ENCODE assay signal across 28 cellular contexts in genomic region chr4:121988950-121989349, GRCh38.
"Had no signal": no experiment of that assay in that cellular context is flagged by ENCODE, and none has a peak within 500 bp of the region (broad histone marks: within the 10 kb centered on the region; RNA-seq: fewer than 3 reads in every experiment).

No MANE protein-coding gene starts in this region.

- H3K36me3 Mint-ChIP-seq: activated CD4-positive, alpha-beta memory T cell treated with anti-CD3 and anti-CD28 coated beads for 36 hours; activated CD8-positive, alpha-beta memory T cell treated with anti-CD3 and anti-CD28 coated beads, Interleukin-2, amount 10 ng/mL, durations not matched to agents 7 days and 5 days; activated naive CD4-positive, alpha-beta T cell treated with anti-CD3 and anti-CD28 coated beads, Interleukin-2, amount 10 ng/mL, durations not matched to agents 7 days and 5 days; activated naive CD4-positive, alpha-beta T cell treated with anti-CD3 and anti-CD28 coated beads, Interleukin-2, amount 50 U/mL, for 72 hours; activated naive CD8-positive, alpha-beta T cell treated with anti-CD3 and anti-CD28 coated beads, Interleukin-2, amount 10 ng/mL, durations not matched to agents 7 days and 5 days; brain had no signal

- H3K36me3 ChIP-seq: ascending aorta, breast epithelium, esophagus squamous epithelium, heart right ventricle had no signal

- ATAC-seq: activated CD4-positive, alpha-beta T cell treated with anti-CD3 and anti-CD28 coated beads for 36 hours; activated CD8-positive, alpha-beta memory T cell treated with anti-CD3 and anti-CD28 coated beads, Interleukin-2, amount 10 ng/mL, durations not matched to agents 7 days and 5 days; activated CD8-positive, alpha-beta T cell treated with anti-CD3 and anti-CD28 coated beads, Interleukin-2, amount 10 ng/mL, durations not matched to agents 7 days and 5 days; activated naive CD4-positive, alpha-beta T cell treated with anti-CD3 and anti-CD28 coated beads, Interleukin-2, amount 50 U/mL, for 72 hours; activated T-cell treated with anti-CD3 and anti-CD28 coated beads, Interleukin-2, amount 50 U/mL, for 72 hours; effector memory CD8-positive, alpha-beta T cell; heart right ventricle had no signal

- H3K27me3 Mint-ChIP-seq: brain had no signal

- H3K4me3 ChIP-seq: ascending aorta, breast epithelium, coronary artery, dorsolateral prefrontal cortex, esophagus squamous epithelium, heart right ventricle had no signal

- H3K27ac ChIP-seq: ascending aorta, breast epithelium, coronary artery, dorsolateral prefrontal cortex, esophagus squamous epithelium, heart right ventricle had no signal

- H3K9me3 Mint-ChIP-seq: activated CD4-positive, alpha-beta memory T cell treated with anti-CD3 and anti-CD28 coated beads for 36 hours; activated CD4-positive, alpha-beta T cell treated with anti-CD3 and anti-CD28 coated beads, Interleukin-2, amount 10 ng/mL, durations not matched to agents 24 days and 14 days; activated naive CD4-positive, alpha-beta T cell treated with anti-CD3 and anti-CD28 coated beads, Interleukin-2, amount 10 ng/mL, durations not matched to agents 7 days and 5 days; activated naive CD4-positive, alpha-beta T cell treated with anti-CD3 and anti-CD28 coated beads, Interleukin-2, amount 50 U/mL, for 72 hours; activated naive CD8-positive, alpha-beta T cell treated with anti-CD3 and anti-CD28 coated beads, Interleukin-2, amount 10 ng/mL, durations not matched to agents 7 days and 5 days; activated T-cell treated with anti-CD3 and anti-CD28 coated beads, Interleukin-2, amount 50 U/mL, for 72 hours; brain; central memory CD8-positive, alpha-beta T cell; dendritic cell treated with granulocyte-macrophage colony-stimulating factor and Interleukin-4, amounts not matched to agents 40 ng/mL and 50 ng/mL, for 4 days; effector memory CD8-positive, alpha-beta T cell had no signal

- H3K9me3 ChIP-seq: ascending aorta, breast epithelium, esophagus squamous epithelium, heart right ventricle had no signal

- H3K4me3 Mint-ChIP-seq: activated CD4-positive, alpha-beta memory T cell treated with anti-CD3 and anti-CD28 coated beads for 36 hours; activated CD4-positive, alpha-beta T cell treated with anti-CD3 and anti-CD28 coated beads for 36 hours; activated CD4-positive, alpha-beta T cell treated with anti-CD3 and anti-CD28 coated beads, Interleukin-2, amount 10 ng/mL, durations not matched to agents 24 days and 14 days; activated CD8-positive, alpha-beta memory T cell treated with anti-CD3 and anti-CD28 coated beads, Interleukin-2, amount 10 ng/mL, durations not matched to agents 7 days and 5 days; activated CD8-positive, alpha-beta T cell treated with anti-CD3 and anti-CD28 coated beads, Interleukin-2, amount 10 ng/mL, durations not matched to agents 7 days and 5 days; activated naive CD4-positive, alpha-beta T cell treated with anti-CD3 and anti-CD28 coated beads, Interleukin-2, amount 10 ng/mL, durations not matched to agents 7 days and 5 days; activated naive CD8-positive, alpha-beta T cell treated with anti-CD3 and anti-CD28 coated beads, Interleukin-2, amount 10 ng/mL, durations not matched to agents 7 days and 5 days; activated T-cell treated with anti-CD3 and anti-CD28 coated beads, Interleukin-2, amount 50 U/mL, for 72 hours; brain; central memory CD8-positive, alpha-beta T cell; dendritic cell treated with granulocyte-macrophage colony-stimulating factor and Interleukin-4, amounts not matched to agents 40 ng/mL and 50 ng/mL, for 4 days; effector memory CD8-positive, alpha-beta T cell had no signal

- DNase-seq: activated CD4-positive, alpha-beta memory T cell treated with anti-CD3 and anti-CD28 coated beads for 36 hours; activated CD4-positive, alpha-beta T cell treated with anti-CD3 and anti-CD28 coated beads for 36 hours; activated CD4-positive, alpha-beta T cell treated with anti-CD3 and anti-CD28 coated beads, Interleukin-2, amount 10 ng/mL, durations not matched to agents 24 days and 14 days; activated CD4-positive, CD25-positive, alpha-beta regulatory T cell; activated CD4-positive, CD25-positive, alpha-beta regulatory T cell treated with anti-CD3 and anti-CD28 coated beads, Interleukin-2, amount 50 U/mL, for 72 hours; activated CD8-positive, alpha-beta memory T cell treated with anti-CD3 and anti-CD28 coated beads, Interleukin-2, amount 10 ng/mL, durations not matched to agents 7 days and 5 days; activated CD8-positive, alpha-beta memory T cell treated with anti-CD3 and anti-CD28 coated beads, Interleukin-2, amount 50 U/mL, for 4 hours; activated CD8-positive, alpha-beta T cell treated with anti-CD3 and anti-CD28 coated beads, Interleukin-2, amount 10 ng/mL, durations not matched to agents 7 days and 5 days; activated gamma-delta T cell; activated naive CD4-positive, alpha-beta T cell; activated naive CD4-positive, alpha-beta T cell treated with anti-CD3 and anti-CD28 coated beads, Interleukin-2, amount 10 ng/mL, durations not matched to agents 7 days and 5 days; activated naive CD8-positive, alpha-beta T cell treated with anti-CD3 and anti-CD28 coated beads, Interleukin-2, amount 10 ng/mL, durations not matched to agents 7 days and 5 days; activated T-cell treated with anti-CD3 and anti-CD28 coated beads, Interleukin-2, amount 50 U/mL, for 1 hour; activated T-cell treated with anti-CD3 and anti-CD28 coated beads, Interleukin-2, amount 50 U/mL, for 72 hours; dorsolateral prefrontal cortex; effector CD4-positive, alpha-beta T cell; effector memory CD8-positive, alpha-beta T cell; esophagus squamous epithelium; heart right ventricle; T-helper 2 cell had no signal

- H3K27me3 ChIP-seq: ascending aorta, breast epithelium, dorsolateral prefrontal cortex, esophagus squamous epithelium had no signal

- FAIRE-seq: frontal cortex had no signal

- H3K27ac Mint-ChIP-seq: activated CD4-positive, alpha-beta memory T cell treated with anti-CD3 and anti-CD28 coated beads for 36 hours; activated CD4-positive, alpha-beta T cell treated with anti-CD3 and anti-CD28 coated beads for 36 hours; activated CD4-positive, alpha-beta T cell treated with anti-CD3 and anti-CD28 coated beads, Interleukin-2, amount 10 ng/mL, durations not matched to agents 24 days and 14 days; activated CD8-positive, alpha-beta memory T cell treated with anti-CD3 and anti-CD28 coated beads, Interleukin-2, amount 10 ng/mL, durations not matched to agents 7 days and 5 days; activated CD8-positive, alpha-beta T cell treated with anti-CD3 and anti-CD28 coated beads, Interleukin-2, amount 10 ng/mL, durations not matched to agents 7 days and 5 days; activated naive CD4-positive, alpha-beta T cell treated with anti-CD3 and anti-CD28 coated beads, Interleukin-2, amount 10 ng/mL, durations not matched to agents 7 days and 5 days; activated naive CD4-positive, alpha-beta T cell treated with anti-CD3 and anti-CD28 coated beads, Interleukin-2, amount 50 U/mL, for 72 hours; activated naive CD8-positive, alpha-beta T cell treated with anti-CD3 and anti-CD28 coated beads, Interleukin-2, amount 10 ng/mL, durations not matched to agents 7 days and 5 days; activated T-cell treated with anti-CD3 and anti-CD28 coated beads, Interleukin-2, amount 50 U/mL, for 72 hours; brain; dendritic cell treated with granulocyte-macrophage colony-stimulating factor and Interleukin-4, amounts not matched to agents 40 ng/mL and 50 ng/mL, for 4 days; effector memory CD8-positive, alpha-beta T cell had no signal

- H3K4me1 Mint-ChIP-seq: activated CD4-positive, alpha-beta T cell treated with anti-CD3 and anti-CD28 coated beads, Interleukin-2, amount 10 ng/mL, durations not matched to agents 24 days and 14 days; activated CD8-positive, alpha-beta memory T cell treated with anti-CD3 and anti-CD28 coated beads, Interleukin-2, amount 10 ng/mL, durations not matched to agents 7 days and 5 days; activated naive CD4-positive, alpha-beta T cell treated with anti-CD3 and anti-CD28 coated beads, Interleukin-2, amount 10 ng/mL, durations not matched to agents 7 days and 5 days; brain; central memory CD8-positive, alpha-beta T cell had no signal

- H3K4me1 ChIP-seq: ascending aorta, breast epithelium, esophagus squamous epithelium, heart right ventricle had no signal
